Comparison of ENCODE assay signal across 19 cellular contexts in the genomic region with DNA sequence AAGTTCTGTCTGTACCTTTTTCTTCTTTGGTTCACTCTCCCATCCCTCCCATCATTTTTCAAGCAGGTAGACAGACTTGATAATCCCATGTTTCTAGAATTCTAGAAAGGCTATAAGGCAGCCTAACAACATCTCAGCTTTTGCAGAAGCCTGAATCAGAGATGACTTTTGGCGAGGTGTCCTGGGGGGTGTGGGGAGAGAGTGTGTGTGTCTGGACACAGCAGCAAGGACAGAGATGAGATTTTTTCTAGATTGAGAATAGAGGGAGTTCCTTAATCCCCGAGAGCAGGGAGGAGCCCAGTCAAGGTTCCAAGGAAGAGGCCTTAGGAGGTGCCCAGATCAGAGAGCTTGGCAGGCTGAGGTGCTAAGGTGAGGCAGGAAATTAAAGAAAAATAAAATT. TPM values are rescaled to one million over a fixed set of nuclear protein-coding genes. Genes with fewer than 3 reads are reported as not detected.
A peak's percentile ranks its signal among the peaks of the same experiment; 100 is the strongest.
DNase-seq lines count a peak whose midpoint lies in the region; ATAC-seq, FAIRE-seq and TF ChIP-seq lines count a peak whose summit lies in the region.
"Had no signal": no experiment of that assay in that cellular context is flagged by ENCODE, and none has a peak within 500 bp of the region (broad histone marks: within the 10 kb centered on the region; RNA-seq: fewer than 3 reads in every experiment).

No MANE protein-coding gene starts in this region.

- peaks cover 3% of the 10 kb centered on the region for H3K27me3 Mint-ChIP-seq in HFFc6 (ENCODE audit: insufficient read depth)
- H3K27me3 Mint-ChIP-seq: brain had no signal

- H3K4me1 Mint-ChIP-seq in HFFc6 (ENCODE audit: low read depth): peaks cover 42% of the 10 kb centered on the region
- H3K4me1 Mint-ChIP-seq: activated naive CD8-positive, alpha-beta T cell treated with anti-CD3 and anti-CD28 coated beads, Interleukin-2, amount 10 ng/mL, durations not matched to agents 7 days and 5 days; immature natural killer cell had no signal

- WGBS in A549 (ENCODE audit: missing lambda C conversion rate): 91% methylated on average over 2 of the region's 2 CpGs
- WGBS in sigmoid colon, 2 donors: 81 to 84% methylated on average over 2 of the region's 2 CpGs
- WGBS in esophagus squamous epithelium, 2 donors: 54 to 64% methylated on average over 1 to 2 of the region's 2 CpGs

- no peak for TF ChIP-seq RAD21 in A549 (conservative IDR thresholded peaks at IDR 0.05 in 1 of 2, IDR thresholded peaks at IDR 0.05 in 1 of 2)

- H3K4me3 Mint-ChIP-seq in HFFc6: no peak overlapping the region; the same call in 1 of the 2 replicates
- H3K4me3 Mint-ChIP-seq: activated naive CD8-positive, alpha-beta T cell treated with anti-CD3 and anti-CD28 coated beads, Interleukin-2, amount 10 ng/mL, durations not matched to agents 7 days and 5 days; immature natural killer cell; stimulated activated naive CD8-positive, alpha-beta T cell treated with anti-CD3 and anti-CD28 coated beads, Interleukin-15, Interleukin-2, amounts not matched to agents 100 ng/mL and 50 ng/mL, for 24 hours had no signal

- no peak overlapping the region for H3K4me2 ChIP-seq in A549

- H3K27me3 ChIP-seq in sigmoid colon: no peaks in the 10 kb centered on the region
- no peaks in the 10 kb centered on the region for H3K27me3 ChIP-seq in esophagus squamous epithelium
- H3K27me3 ChIP-seq: SJCRH30, spleen had no signal

- TF ChIP-seq EP300 in A549 (IDR thresholded peaks at IDR 0.05): no peak
- TF ChIP-seq EP300 in sigmoid colon (IDR thresholded peaks at IDR 0.05): no peak

- H3K36me3 ChIP-seq in sigmoid colon (no peaks in the 10 kb centered on the region), esophagus squamous epithelium (no peaks in the 10 kb centered on the region)
- H3K36me3 ChIP-seq: SJCRH30, spleen had no signal

- TF ChIP-seq POLR2A in A549 (IDR thresholded peaks at IDR 0.05; ENCODE audit: low read length) (no peak), sigmoid colon (IDR thresholded peaks at IDR 0.05) (no peak), esophagus squamous epithelium (IDR thresholded peaks at IDR 0.05) (no peak)

- peaks cover 5% of the 10 kb centered on the region; the same call in 1 of the 2 replicates for H3K36me3 Mint-ChIP-seq in HFFc6 (ENCODE audit: low read depth)
- H3K36me3 Mint-ChIP-seq: activated naive CD8-positive, alpha-beta T cell treated with anti-CD3 and anti-CD28 coated beads, Interleukin-2, amount 10 ng/mL, durations not matched to agents 7 days and 5 days; brain; immature natural killer cell had no signal

- H3K4me3 ChIP-seq in A549 (no peak overlapping the region), sigmoid colon (no peak overlapping the region), esophagus squamous epithelium (no peak overlapping the region)
- H3K4me3 ChIP-seq: SJCRH30, spleen had no signal

- H3K9me3 ChIP-seq in A549: no peaks in the 10 kb centered on the region
- no peaks in the 10 kb centered on the region for H3K9me3 ChIP-seq in sigmoid colon
- no peaks in the 10 kb centered on the region for H3K9me3 ChIP-seq in esophagus squamous epithelium
- H3K9me3 ChIP-seq: SJCRH30, spleen had no signal

- DNase-seq in A549 (ENCODE audit: low read depth in 1 of 2, low spot score in 1 of 2): no peak
- no peak for DNase-seq in HFFc6
- peak; percentile 28 for DNase-seq in fibroblast of peridontal ligament (ENCODE audit: extremely low read depth)
- no peak for DNase-seq in sigmoid colon
- no peak for DNase-seq in esophagus squamous epithelium (lab: John Stamatoyannopoulos, UW)
- no peak for DNase-seq in NOMO-1 (lab: John Stamatoyannopoulos, UW; ENCODE audit: unreplicated experiment in 2 of 2)
- DNase-seq: activated naive CD8-positive, alpha-beta T cell treated with anti-CD3 and anti-CD28 coated beads, Interleukin-2, amount 10 ng/mL, durations not matched to agents 7 days and 5 days; cortex of kidney; immature natural killer cell; NCI-H2081 treated with DMSO at 0.1 percent for 48 hours; NCI-H446; PC-3; SJCRH30; spleen; stimulated activated CD4-positive, alpha-beta T cell treated with anti-CD3 and anti-CD28 coated beads, Interleukin-4, amount 100 ng/mL, for 4 hours had no signal

- ATAC-seq in A549: no peak
- no peak for ATAC-seq in HG03039 (IDR thresholded peaks at IDR 0.05; ENCODE audit: unreplicated experiment)
- ATAC-seq: PC-3 had no signal

- peak overlapping the region; percentile 96 for H3K27ac Mint-ChIP-seq in HFFc6
- H3K27ac Mint-ChIP-seq: activated naive CD8-positive, alpha-beta T cell treated with anti-CD3 and anti-CD28 coated beads, Interleukin-2, amount 10 ng/mL, durations not matched to agents 7 days and 5 days; stimulated activated naive CD8-positive, alpha-beta T cell treated with anti-CD3 and anti-CD28 coated beads, Interleukin-15, Interleukin-2, amounts not matched to agents 100 ng/mL and 50 ng/mL, for 24 hours had no signal

- intact Hi-C loops in sigmoid colon (cut with DNase I): no loop called here
- intact Hi-C loops in esophagus squamous epithelium (cut with DNase I): no loop called here

- no peak for FAIRE-seq in A549 (lab: Jason Lieb, UNC)
- FAIRE-seq: H54 had no signal

- TF ChIP-seq CTCF in A549 (IDR thresholded peaks at IDR 0.05) (no peak), HFFc6 (IDR thresholded peaks at IDR 0.05) (no peak), sigmoid colon (IDR thresholded peaks at IDR 0.05) (no peak), esophagus squamous epithelium (IDR thresholded peaks at IDR 0.05) (no peak)

- H3K4me1 ChIP-seq in A549 (peaks cover 42% of the 10 kb centered on the region), sigmoid colon (peaks cover 0 to 34% (median 27%) of the 10 kb centered on the region in 4 donors), esophagus squamous epithelium (peaks cover 9 to 38% (median 15%) of the 10 kb centered on the region in 3 donors)

- peak overlapping the region; percentile 85 to 88 for H3K27ac ChIP-seq in A549
- H3K27ac ChIP-seq in sigmoid colon: peak overlapping the region in 3 of 4 donors; percentile 69 to 82 (median 79)
- H3K27ac ChIP-seq in esophagus squamous epithelium: peak overlapping the region in 2 of 4 donors; percentile 78 to 88
- H3K27ac ChIP-seq: SJCRH30, spleen had no signal

- no peaks in the 10 kb centered on the region for H3K9me3 Mint-ChIP-seq in HFFc6
- H3K9me3 Mint-ChIP-seq: activated naive CD8-positive, alpha-beta T cell treated with anti-CD3 and anti-CD28 coated beads, Interleukin-2, amount 10 ng/mL, durations not matched to agents 7 days and 5 days; stimulated activated naive CD8-positive, alpha-beta T cell treated with anti-CD3 and anti-CD28 coated beads, Interleukin-15, Interleukin-2, amounts not matched to agents 100 ng/mL and 50 ng/mL, for 24 hours had no signal

- CTCF ChIA-PET in A549 (lab: Yijun Ruan, JAX): interaction anchor here (1.1 to 1.9 kb wide), 5 partner anchors 20 to 152 kb away, joined by 3 to 6 read pairs (median 5); partner anchors contain the start of gene SDC1

- POLR2A ChIA-PET in A549 (lab: Yijun Ruan, JAX): interaction anchor here (0.7 to 1.3 kb wide), 2 partner anchors 10 to 22 kb away, joined by 3 to 5 read pairs; partner anchors contain the start of gene LAPTM4A

TF ChIP-seq in A549, 52 proteins besides CTCF, POLR2A, EP300 and RAD21 (continues in another document):
- TF ChIP-seq NR3C1 (IDR thresholded peaks at IDR 0.05) (no peak), CEBPB (IDR thresholded peaks at IDR 0.05) (no peak), HDAC2 (IDR thresholded peaks at IDR 0.05) (no peak), HOXB13 (CRISPR knock-in tag; IDR thresholded peaks at IDR 0.05; ENCODE audit: low read depth) (no peak), PHF8 (IDR thresholded peaks at IDR 0.05; ENCODE audit: borderline replicate concordance, low read depth) (no peak), HMGXB4 (CRISPR knock-in tag; IDR thresholded peaks at IDR 0.05; ENCODE audit: borderline replicate concordance) (no peak), MAZ (IDR thresholded peaks at IDR 0.05; ENCODE audit: borderline replicate concordance, low read depth, low read length) (no peak), FOSB (CRISPR knock-in tag; IDR thresholded peaks at IDR 0.05) (no peak), ESRRA (IDR thresholded peaks at IDR 0.05; ENCODE audit: borderline replicate concordance, low read length) (no peak), SMC3 (IDR thresholded peaks at IDR 0.05) (no peak), HOXB5 (CRISPR knock-in tag; IDR thresholded peaks at IDR 0.05) (no peak), NPAS2 (CRISPR knock-in tag; IDR thresholded peaks at IDR 0.05; ENCODE audit: borderline replicate concordance) (no peak), HEYL (CRISPR knock-in tag; IDR thresholded peaks at IDR 0.05) (no peak), CBX8 (IDR thresholded peaks at IDR 0.05) (no peak)
- TF ChIP-seq, protein P1, sequence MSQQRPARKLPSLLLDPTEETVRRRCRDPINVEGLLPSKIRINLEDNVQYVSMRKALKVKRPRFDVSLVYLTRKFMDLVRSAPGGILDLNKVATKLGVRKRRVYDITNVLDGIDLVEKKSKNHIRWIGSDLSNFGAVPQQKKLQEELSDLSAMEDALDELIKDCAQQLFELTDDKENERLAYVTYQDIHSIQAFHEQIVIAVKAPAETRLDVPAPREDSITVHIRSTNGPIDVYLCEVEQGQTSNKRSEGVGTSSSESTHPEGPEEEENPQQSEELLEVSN (IDR thresholded peaks at IDR 0.05; ENCODE audit: borderline replicate concordance, low read depth): no peak

RNA-seq across cellular contexts. Expression of gene LAPTM4A, which starts 22.0 kb away (rescaled TPM):
- polyA plus RNA-seq in A549 (2011; rRNA removed) (509 and 655 TPM in 2 replicates), A549 (2017; fragmentation: RNase III; extraction: RNeasy Plus Mini Kit Qiagen cat#74134 plus additional on column Dnase treatment) (225 to 284 TPM (median 275 TPM) in 3 replicates), sigmoid colon (100 to 1,000 TPM in 1 of 3 donors, 10 to 100 TPM in 2; 59.2 to 192 (median 62.5) TPM)
- 170 and 174 TPM in 2 replicates for polyA plus RNA-seq in A549 (2012; cell fraction: cytosol; rRNA removed)
- 95.3 and 126 TPM in 2 replicates for polyA plus RNA-seq in A549 (2012; cell fraction: nucleus; rRNA removed)
- 110 and 132 TPM in 2 replicates for polyA minus RNA-seq in A549 (2011; rRNA and poly(A)+ RNA removed)
- total RNA-seq in HFFc6 (2021; fragmentation: NEBNext Ultra II Directional; extraction: Animal tissue kit (Norgen Biotek cat#: 25700)): 100 to 1,000 TPM; 218 to 254 (median 240) TPM
- total RNA-seq in sigmoid colon (100 to 1,000 TPM; 181 to 246 (median 227) TPM), esophagus squamous epithelium (100 to 1,000 TPM in 2 of 4 donors, 10 to 100 TPM in 2; 71.0 to 144 (median 98.2) TPM)
